ENCODE assay signal across 1 cellular context in genomic region chr18:9913526-9914333, GRCh38.
TF ChIP-seq lines count a peak whose summit lies in the region.

A gene with protein sequence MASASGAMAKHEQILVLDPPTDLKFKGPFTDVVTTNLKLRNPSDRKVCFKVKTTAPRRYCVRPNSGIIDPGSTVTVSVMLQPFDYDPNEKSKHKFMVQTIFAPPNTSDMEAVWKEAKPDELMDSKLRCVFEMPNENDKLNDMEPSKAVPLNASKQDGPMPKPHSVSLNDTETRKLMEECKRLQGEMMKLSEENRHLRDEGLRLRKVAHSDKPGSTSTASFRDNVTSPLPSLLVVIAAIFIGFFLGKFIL (plus strand): TSS chr18:9914016. CDS start chr18:9914257, 241 bp downstream.

TF ChIP-seq in HepG2, 621 proteins besides CTCF, POLR2A, EP300 and RAD21 (continued from another document and continues in another):
- TF ChIP-seq, protein P1, sequence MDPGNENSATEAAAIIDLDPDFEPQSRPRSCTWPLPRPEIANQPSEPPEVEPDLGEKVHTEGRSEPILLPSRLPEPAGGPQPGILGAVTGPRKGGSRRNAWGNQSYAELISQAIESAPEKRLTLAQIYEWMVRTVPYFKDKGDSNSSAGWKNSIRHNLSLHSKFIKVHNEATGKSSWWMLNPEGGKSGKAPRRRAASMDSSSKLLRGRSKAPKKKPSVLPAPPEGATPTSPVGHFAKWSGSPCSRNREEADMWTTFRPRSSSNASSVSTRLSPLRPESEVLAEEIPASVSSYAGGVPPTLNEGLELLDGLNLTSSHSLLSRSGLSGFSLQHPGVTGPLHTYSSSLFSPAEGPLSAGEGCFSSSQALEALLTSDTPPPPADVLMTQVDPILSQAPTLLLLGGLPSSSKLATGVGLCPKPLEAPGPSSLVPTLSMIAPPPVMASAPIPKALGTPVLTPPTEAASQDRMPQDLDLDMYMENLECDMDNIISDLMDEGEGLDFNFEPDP (CRISPR knock-in tag; conservative IDR thresholded peaks at IDR 0.05) = no peak
- TF ChIP-seq, protein P2, sequence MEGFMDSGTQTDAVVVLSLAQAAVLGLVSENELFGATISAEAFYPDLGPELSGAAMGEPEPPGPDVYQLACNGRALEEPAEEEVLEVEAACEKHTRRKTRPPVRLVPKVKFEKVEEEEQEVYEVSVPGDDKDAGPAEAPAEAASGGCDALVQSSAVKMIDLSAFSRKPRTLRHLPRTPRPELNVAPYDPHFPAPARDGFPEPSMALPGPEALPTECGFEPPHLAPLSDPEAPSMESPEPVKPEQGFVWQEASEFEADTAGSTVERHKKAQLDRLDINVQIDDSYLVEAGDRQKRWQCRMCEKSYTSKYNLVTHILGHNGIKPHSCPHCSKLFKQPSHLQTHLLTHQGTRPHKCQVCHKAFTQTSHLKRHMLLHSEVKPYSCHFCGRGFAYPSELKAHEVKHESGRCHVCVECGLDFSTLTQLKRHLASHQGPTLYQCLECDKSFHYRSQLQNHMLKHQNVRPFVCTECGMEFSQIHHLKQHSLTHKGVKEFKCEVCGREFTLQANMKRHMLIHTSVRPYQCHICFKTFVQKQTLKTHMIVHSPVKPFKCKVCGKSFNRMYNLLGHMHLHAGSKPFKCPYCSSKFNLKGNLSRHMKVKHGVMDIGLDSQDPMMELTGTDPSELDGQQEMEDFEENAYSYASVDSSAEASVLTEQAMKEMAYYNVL (CRISPR knock-in tag; IDR thresholded peaks at IDR 0.05; ENCODE audit: borderline replicate concordance) = 0 out of 2 replicates have a peak, but pooled peaks have one; percentile 35
- TF ChIP-seq HNF4A (CRISPR knock-in tag; IDR thresholded peaks at IDR 0.05) = 0 out of 2 replicates have a peak, but pooled peaks have one; percentile 31
- TF ChIP-seq, protein P3, sequence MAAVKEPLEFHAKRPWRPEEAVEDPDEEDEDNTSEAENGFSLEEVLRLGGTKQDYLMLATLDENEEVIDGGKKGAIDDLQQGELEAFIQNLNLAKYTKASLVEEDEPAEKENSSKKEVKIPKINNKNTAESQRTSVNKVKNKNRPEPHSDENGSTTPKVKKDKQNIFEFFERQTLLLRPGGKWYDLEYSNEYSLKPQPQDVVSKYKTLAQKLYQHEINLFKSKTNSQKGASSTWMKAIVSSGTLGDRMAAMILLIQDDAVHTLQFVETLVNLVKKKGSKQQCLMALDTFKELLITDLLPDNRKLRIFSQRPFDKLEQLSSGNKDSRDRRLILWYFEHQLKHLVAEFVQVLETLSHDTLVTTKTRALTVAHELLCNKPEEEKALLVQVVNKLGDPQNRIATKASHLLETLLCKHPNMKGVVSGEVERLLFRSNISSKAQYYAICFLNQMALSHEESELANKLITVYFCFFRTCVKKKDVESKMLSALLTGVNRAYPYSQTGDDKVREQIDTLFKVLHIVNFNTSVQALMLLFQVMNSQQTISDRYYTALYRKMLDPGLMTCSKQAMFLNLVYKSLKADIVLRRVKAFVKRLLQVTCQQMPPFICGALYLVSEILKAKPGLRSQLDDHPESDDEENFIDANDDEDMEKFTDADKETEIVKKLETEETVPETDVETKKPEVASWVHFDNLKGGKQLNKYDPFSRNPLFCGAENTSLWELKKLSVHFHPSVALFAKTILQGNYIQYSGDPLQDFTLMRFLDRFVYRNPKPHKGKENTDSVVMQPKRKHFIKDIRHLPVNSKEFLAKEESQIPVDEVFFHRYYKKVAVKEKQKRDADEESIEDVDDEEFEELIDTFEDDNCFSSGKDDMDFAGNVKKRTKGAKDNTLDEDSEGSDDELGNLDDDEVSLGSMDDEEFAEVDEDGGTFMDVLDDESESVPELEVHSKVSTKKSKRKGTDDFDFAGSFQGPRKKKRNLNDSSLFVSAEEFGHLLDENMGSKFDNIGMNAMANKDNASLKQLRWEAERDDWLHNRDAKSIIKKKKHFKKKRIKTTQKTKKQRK (IDR thresholded peaks at IDR 0.05; ENCODE audit: low read length) = no peak
- TF ChIP-seq MAZ (IDR thresholded peaks at IDR 0.05; ENCODE audit: borderline replicate concordance, low read depth, low read length) = peak; percentile 16; the same call in 1 of the 2 replicates
- TF ChIP-seq MAZ (CRISPR knock-in tag; IDR thresholded peaks at IDR 0.05; ENCODE audit: low read depth) = peak; percentile 45
- TF ChIP-seq KDM6A (CRISPR knock-in tag; IDR thresholded peaks at IDR 0.05; ENCODE audit: low read depth) = no peak
- TF ChIP-seq ZNF33A (CRISPR knock-in tag; IDR thresholded peaks at IDR 0.05; ENCODE audit: borderline replicate concordance) = no peak
- TF ChIP-seq TOPORS (CRISPR knock-in tag; IDR thresholded peaks at IDR 0.05) = no peak
- peak; percentile 49; the same call in 1 of the 2 replicates for TF ChIP-seq DMAP1 (CRISPR knock-in tag; IDR thresholded peaks at IDR 0.05)
- TF ChIP-seq POLR2AphosphoS2 (IDR thresholded peaks at IDR 0.05; ENCODE audit: low read depth, low read length) = no peak
- 0 out of 2 replicates have a peak, but pooled peaks have one; percentile 34 for TF ChIP-seq ZBTB49 (CRISPR knock-in tag; IDR thresholded peaks at IDR 0.05; ENCODE audit: borderline replicate concordance)
- peak; percentile 60; the same call in 1 of the 2 replicates for TF ChIP-seq ATF7-NPFF (CRISPR knock-in tag; IDR thresholded peaks at IDR 0.05; ENCODE audit: low read depth)
- TF ChIP-seq, protein P4, sequence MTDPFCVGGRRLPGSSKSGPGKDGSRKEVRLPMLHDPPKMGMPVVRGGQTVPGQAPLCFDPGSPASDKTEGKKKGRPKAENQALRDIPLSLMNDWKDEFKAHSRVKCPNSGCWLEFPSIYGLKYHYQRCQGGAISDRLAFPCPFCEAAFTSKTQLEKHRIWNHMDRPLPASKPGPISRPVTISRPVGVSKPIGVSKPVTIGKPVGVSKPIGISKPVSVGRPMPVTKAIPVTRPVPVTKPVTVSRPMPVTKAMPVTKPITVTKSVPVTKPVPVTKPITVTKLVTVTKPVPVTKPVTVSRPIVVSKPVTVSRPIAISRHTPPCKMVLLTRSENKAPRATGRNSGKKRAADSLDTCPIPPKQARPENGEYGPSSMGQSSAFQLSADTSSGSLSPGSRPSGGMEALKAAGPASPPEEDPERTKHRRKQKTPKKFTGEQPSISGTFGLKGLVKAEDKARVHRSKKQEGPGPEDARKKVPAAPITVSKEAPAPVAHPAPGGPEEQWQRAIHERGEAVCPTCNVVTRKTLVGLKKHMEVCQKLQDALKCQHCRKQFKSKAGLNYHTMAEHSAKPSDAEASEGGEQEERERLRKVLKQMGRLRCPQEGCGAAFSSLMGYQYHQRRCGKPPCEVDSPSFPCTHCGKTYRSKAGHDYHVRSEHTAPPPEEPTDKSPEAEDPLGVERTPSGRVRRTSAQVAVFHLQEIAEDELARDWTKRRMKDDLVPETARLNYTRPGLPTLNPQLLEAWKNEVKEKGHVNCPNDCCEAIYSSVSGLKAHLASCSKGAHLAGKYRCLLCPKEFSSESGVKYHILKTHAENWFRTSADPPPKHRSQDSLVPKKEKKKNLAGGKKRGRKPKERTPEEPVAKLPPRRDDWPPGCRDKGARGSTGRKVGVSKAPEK (CRISPR knock-in tag; IDR thresholded peaks at IDR 0.05; ENCODE audit: borderline replicate concordance) = no peak
- TF ChIP-seq, protein P5, sequence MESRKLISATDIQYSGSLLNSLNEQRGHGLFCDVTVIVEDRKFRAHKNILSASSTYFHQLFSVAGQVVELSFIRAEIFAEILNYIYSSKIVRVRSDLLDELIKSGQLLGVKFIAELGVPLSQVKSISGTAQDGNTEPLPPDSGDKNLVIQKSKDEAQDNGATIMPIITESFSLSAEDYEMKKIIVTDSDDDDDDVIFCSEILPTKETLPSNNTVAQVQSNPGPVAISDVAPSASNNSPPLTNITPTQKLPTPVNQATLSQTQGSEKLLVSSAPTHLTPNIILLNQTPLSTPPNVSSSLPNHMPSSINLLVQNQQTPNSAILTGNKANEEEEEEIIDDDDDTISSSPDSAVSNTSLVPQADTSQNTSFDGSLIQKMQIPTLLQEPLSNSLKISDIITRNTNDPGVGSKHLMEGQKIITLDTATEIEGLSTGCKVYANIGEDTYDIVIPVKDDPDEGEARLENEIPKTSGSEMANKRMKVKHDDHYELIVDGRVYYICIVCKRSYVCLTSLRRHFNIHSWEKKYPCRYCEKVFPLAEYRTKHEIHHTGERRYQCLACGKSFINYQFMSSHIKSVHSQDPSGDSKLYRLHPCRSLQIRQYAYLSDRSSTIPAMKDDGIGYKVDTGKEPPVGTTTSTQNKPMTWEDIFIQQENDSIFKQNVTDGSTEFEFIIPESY (CRISPR knock-in tag; IDR thresholded peaks at IDR 0.05) = 0 out of 2 replicates have a peak, but pooled peaks have one; percentile 12
- no peak for TF ChIP-seq ZUFSP (CRISPR knock-in tag; IDR thresholded peaks at IDR 0.05; ENCODE audit: borderline replicate concordance)
- TF ChIP-seq TRIM24 (CRISPR knock-in tag; IDR thresholded peaks at IDR 0.05) = no peak
- TF ChIP-seq ZNF644 (CRISPR knock-in tag; IDR thresholded peaks at IDR 0.05; ENCODE audit: low read depth) = no peak
- TF ChIP-seq, protein P6, sequence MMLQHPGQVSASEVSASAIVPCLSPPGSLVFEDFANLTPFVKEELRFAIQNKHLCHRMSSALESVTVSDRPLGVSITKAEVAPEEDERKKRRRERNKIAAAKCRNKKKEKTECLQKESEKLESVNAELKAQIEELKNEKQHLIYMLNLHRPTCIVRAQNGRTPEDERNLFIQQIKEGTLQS (CRISPR knock-in tag; IDR thresholded peaks at IDR 0.05) = no peak
- TF ChIP-seq NFIB (CRISPR knock-in tag; IDR thresholded peaks at IDR 0.05; ENCODE audit: borderline replicate concordance) = no peak
- no peak for TF ChIP-seq ZNF383 (CRISPR knock-in tag; IDR thresholded peaks at IDR 0.05; ENCODE audit: borderline replicate concordance)
- TF ChIP-seq NFIC (IDR thresholded peaks at IDR 0.05; ENCODE audit: low read length) = no peak
- no peak for TF ChIP-seq ZBTB34 (CRISPR knock-in tag; IDR thresholded peaks at IDR 0.05)
- TF ChIP-seq MBD4 (IDR thresholded peaks at IDR 0.05; ENCODE audit: borderline replicate concordance, low read length) = no peak
- peak; percentile 81 for TF ChIP-seq ZFY (CRISPR knock-in tag; IDR thresholded peaks at IDR 0.05)
- TF ChIP-seq LCORL (IDR thresholded peaks at IDR 0.05) = no peak
- peak; percentile 66; the same call in 1 of the 2 replicates for TF ChIP-seq LCORL (CRISPR knock-in tag; IDR thresholded peaks at IDR 0.05)
- TF ChIP-seq, protein P7, sequence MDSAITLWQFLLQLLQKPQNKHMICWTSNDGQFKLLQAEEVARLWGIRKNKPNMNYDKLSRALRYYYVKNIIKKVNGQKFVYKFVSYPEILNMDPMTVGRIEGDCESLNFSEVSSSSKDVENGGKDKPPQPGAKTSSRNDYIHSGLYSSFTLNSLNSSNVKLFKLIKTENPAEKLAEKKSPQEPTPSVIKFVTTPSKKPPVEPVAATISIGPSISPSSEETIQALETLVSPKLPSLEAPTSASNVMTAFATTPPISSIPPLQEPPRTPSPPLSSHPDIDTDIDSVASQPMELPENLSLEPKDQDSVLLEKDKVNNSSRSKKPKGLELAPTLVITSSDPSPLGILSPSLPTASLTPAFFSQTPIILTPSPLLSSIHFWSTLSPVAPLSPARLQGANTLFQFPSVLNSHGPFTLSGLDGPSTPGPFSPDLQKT (CRISPR knock-in tag; IDR thresholded peaks at IDR 0.05; ENCODE audit: borderline replicate concordance) = no peak
- peak; percentile 65 for TF ChIP-seq SKI (IDR thresholded peaks at IDR 0.05; ENCODE audit: partially characterized antibody)
- TF ChIP-seq, protein P8, sequence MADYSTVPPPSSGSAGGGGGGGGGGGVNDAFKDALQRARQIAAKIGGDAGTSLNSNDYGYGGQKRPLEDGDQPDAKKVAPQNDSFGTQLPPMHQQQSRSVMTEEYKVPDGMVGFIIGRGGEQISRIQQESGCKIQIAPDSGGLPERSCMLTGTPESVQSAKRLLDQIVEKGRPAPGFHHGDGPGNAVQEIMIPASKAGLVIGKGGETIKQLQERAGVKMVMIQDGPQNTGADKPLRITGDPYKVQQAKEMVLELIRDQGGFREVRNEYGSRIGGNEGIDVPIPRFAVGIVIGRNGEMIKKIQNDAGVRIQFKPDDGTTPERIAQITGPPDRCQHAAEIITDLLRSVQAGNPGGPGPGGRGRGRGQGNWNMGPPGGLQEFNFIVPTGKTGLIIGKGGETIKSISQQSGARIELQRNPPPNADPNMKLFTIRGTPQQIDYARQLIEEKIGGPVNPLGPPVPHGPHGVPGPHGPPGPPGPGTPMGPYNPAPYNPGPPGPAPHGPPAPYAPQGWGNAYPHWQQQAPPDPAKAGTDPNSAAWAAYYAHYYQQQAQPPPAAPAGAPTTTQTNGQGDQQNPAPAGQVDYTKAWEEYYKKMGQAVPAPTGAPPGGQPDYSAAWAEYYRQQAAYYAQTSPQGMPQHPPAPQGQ (CRISPR knock-in tag; IDR thresholded peaks at IDR 0.05; ENCODE audit: borderline replicate concordance) = no peak
